In genomic region chr14:51989293-51990234, GRCh38 we compare ENCODE assay signal across 8 cellular contexts. TPM values are rescaled to one million over a fixed set of nuclear protein-coding genes. Genes with fewer than 3 reads are reported as not detected.
DNase-seq lines count a peak whose midpoint lies in the region; TF ChIP-seq lines count a peak whose summit lies in the region.

Gene RTRAF (plus strand): TSS chr14:51989546. CDS start chr14:51989640, 94 bp downstream.

- peak within 1 kb of the TSS; percentile 84 for H3K4me2 ChIP-seq in MM.1S (ENCODE audit: low read depth, low read length)

- peak; percentile 95 for DNase-seq in G401 (ENCODE audit: low spot score)
- peak; percentile 89 to 94 for DNase-seq in HAP-1 (ENCODE audit: low spot score in 2 of 2)
- peak; percentile 78 for DNase-seq in MM.1S
- peak; percentile 87 to 88 for DNase-seq in SJCRH30
- peak; percentile 83 for DNase-seq in activated gamma-delta T cell treated with anti-CD3 and anti-CD28 coated beads, Interleukin-2, amount 50 U/mL, for 16 hours (ENCODE audit: low read depth)
- peak; percentile 94 to 98 for DNase-seq in foreskin fibroblast

- H3K27ac ChIP-seq in MM.1S (ENCODE audit: low read length) (peak within 1 kb of the TSS; percentile 52; the same call in 1 of the 2 replicates), SJCRH30 (peak within 1 kb of the TSS; percentile 49), subcutaneous abdominal adipose tissue (ENCODE audit: low read depth, low read length) (peak within 1 kb of the TSS; percentile 84)

- peak within 1 kb of the TSS; percentile 83 for H3K4me3 ChIP-seq in HAP-1
- H3K4me3 ChIP-seq in MM.1S (ENCODE audit: low read length), result peak within 1 kb of the TSS; percentile 76
- peak within 1 kb of the TSS; percentile 80 for H3K4me3 ChIP-seq in SJCRH30
- peak within 1 kb of the TSS; percentile 90 to 96 for H3K4me3 ChIP-seq in foreskin fibroblast (ENCODE audit: low read depth in 1 of 2, low read length in 2 of 2)
- peak within 1 kb of the TSS; percentile 78 for H3K4me3 ChIP-seq in neuron (ENCODE audit: low read length)
- H3K4me3 ChIP-seq in subcutaneous abdominal adipose tissue (ENCODE audit: low read depth in 1 of 5, low read length in 5 of 5), result peak within 1 kb of the TSS; percentile 75 to 95 (median 84)

- H3K9me2 ChIP-seq in MM.1S (replicated peaks; ENCODE audit: insufficient read depth, low read length), result no peaks in the 10 kb centered on the region

- no peaks in the 10 kb centered on the region for H3F3A ChIP-seq in MM.1S (ENCODE audit: insufficient read depth, low read length)

- H4K20me1 ChIP-seq in MM.1S (ENCODE audit: insufficient read depth, low read length), result no peaks in the 10 kb centered on the region

- TF ChIP-seq CTCF in MM.1S (IDR thresholded peaks at IDR 0.05; ENCODE audit: low read length) (no peak), foreskin fibroblast (IDR thresholded peaks at IDR 0.05; ENCODE audit: low read depth, low read length) (no peak)

- H3K36me3 ChIP-seq in HAP-1 (replicated peaks) (peaks cover 32% of the 10 kb centered on the region), MM.1S (replicated peaks; ENCODE audit: insufficient read depth, low read length) (0 out of 2 replicates have a peak, but pooled peaks cover 3% of the 10 kb centered on the region), SJCRH30 (peaks cover 33% of the 10 kb centered on the region), neuron (ENCODE audit: insufficient read depth, low read length) (peaks cover 33% of the 10 kb centered on the region), subcutaneous abdominal adipose tissue (ENCODE audit: control insufficient read depth in 5 of 5, insufficient read depth in 5 of 5, low read length in 5 of 5) (peaks cover 6 to 19% (median 16%) of the 10 kb centered on the region in 5 donors)

- peaks cover 33% of the 10 kb centered on the region for H3K79me2 ChIP-seq in MM.1S (ENCODE audit: low read length)

- in situ Hi-C loops in G401 (cut with HindIII; ENCODE audit: low sequenced_read_pairs), result no loop called here
- in situ Hi-C loops in HAP-1 (cut with MboI; ENCODE audit: low sequenced_read_pairs), result loop anchor here (10.0 to 25.0 kb wide), 2 partner anchors 145 to 702 kb away; no protein-coding TSS in a partner anchor

- H3K9ac ChIP-seq in MM.1S (ENCODE audit: low read length) (peak within 1 kb of the TSS; percentile 88), subcutaneous abdominal adipose tissue (ENCODE audit: low read length in 5 of 5) (peak within 1 kb of the TSS; percentile 69 to 96 (median 85))

- H2AFZ ChIP-seq in MM.1S (ENCODE audit: low read length) (peak within 1 kb of the TSS; percentile 83), neuron (ENCODE audit: low read depth, low read length) (peak within 1 kb of the TSS; percentile 41)

- H3K27me3 ChIP-seq in HAP-1 (ENCODE audit: low read depth) (no peaks in the 10 kb centered on the region), MM.1S (replicated peaks; ENCODE audit: insufficient read depth, low read length) (no peaks in the 10 kb centered on the region), SJCRH30 (no peaks in the 10 kb centered on the region), neuron (ENCODE audit: insufficient read depth, low read length) (no peaks in the 10 kb centered on the region), subcutaneous abdominal adipose tissue (ENCODE audit: control insufficient read depth in 5 of 5, insufficient read depth in 4 of 5, low read length in 5 of 5) (no peaks in the 10 kb centered on the region)

- H3K4me1 ChIP-seq in HAP-1 (peaks cover 13% of the 10 kb centered on the region), MM.1S (ENCODE audit: low read length) (no peaks in the 10 kb centered on the region), SJCRH30 (no peaks in the 10 kb centered on the region), neuron (ENCODE audit: insufficient read depth, low read length) (peaks cover 11% of the 10 kb centered on the region), subcutaneous abdominal adipose tissue (ENCODE audit: control insufficient read depth in 5 of 5, insufficient read depth in 5 of 5, low read length in 5 of 5) (peaks cover 0 to 21% (median 15%) of the 10 kb centered on the region in 5 donors)

- H3K9me3 ChIP-seq in HAP-1 (no peaks in the 10 kb centered on the region), MM.1S (replicated peaks; ENCODE audit: insufficient read depth, low read length) (no peaks in the 10 kb centered on the region), SJCRH30 (replicated peaks) (no peaks in the 10 kb centered on the region), neuron (ENCODE audit: low read length) (no peaks in the 10 kb centered on the region), subcutaneous abdominal adipose tissue (ENCODE audit: control insufficient read depth in 5 of 5, low read length in 5 of 5) (no peaks in the 10 kb centered on the region)

RNA-seq across cellular contexts. Expression of gene RTRAF, which starts in this region (rescaled TPM):
- 98.2 and 166 TPM in 2 replicates for total RNA-seq in G401 (2014; rRNA removed; shearing (Covaris generic))
- total RNA-seq in SJCRH30 (2014; rRNA removed; shearing (Covaris generic)), result 204 and 249 TPM in 2 replicates

Comparison
In these comparisons a context has a peak if more than half of its experiments do, and no peak if none do; other contexts are left out.
1. Peak in every context shown above with its lines: DNase-seq, H3K4me3 ChIP-seq and H3K27ac ChIP-seq.